Comparison of ENCODE assay signal across 10 cellular contexts in the genomic region with DNA sequence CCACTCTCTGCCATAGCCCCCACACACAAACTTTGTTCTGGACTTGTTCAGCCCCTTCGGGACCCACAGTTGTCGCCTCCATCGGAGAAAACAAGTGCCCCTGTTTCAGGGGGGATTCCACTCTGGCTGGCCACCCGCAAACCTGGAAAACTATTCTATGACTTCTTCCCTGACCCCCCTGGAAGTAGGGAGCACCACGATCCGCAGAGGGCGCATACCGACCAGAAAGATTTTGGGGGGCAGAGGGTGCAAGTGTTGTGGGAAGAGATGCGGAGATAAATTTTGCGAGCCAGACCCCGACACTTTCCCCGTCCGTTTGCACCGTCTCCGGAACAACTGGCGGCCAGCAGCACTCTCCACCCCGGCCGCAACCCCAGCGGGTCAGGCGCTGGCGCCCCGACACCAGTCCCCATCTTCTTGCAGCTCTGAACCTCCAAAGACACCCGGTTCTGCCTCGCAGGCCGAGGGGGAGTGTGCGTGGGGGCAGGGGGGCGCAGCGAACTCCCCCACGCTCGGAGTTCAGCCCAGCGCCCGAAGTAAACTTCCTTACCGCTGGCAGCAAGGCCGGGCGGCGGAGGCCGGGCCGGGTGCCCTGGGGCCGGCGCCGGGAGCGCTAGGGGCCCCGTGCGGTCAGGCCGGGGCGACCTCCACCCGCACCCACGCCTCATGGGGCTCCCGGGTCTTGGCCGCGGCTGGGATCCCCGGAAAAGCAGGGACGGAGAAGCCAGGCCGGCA. TPM values are rescaled to one million over a fixed set of nuclear protein-coding genes. Genes with fewer than 3 reads are reported as not detected.
DNase-seq lines count a peak whose midpoint lies in the region; ATAC-seq and TF ChIP-seq lines count a peak whose summit lies in the region.
"Had no signal": no experiment of that assay in that cellular context is flagged by ENCODE, and none has a peak within 500 bp of the region (broad histone marks: within the 10 kb centered on the region; RNA-seq: fewer than 3 reads in every experiment).

No MANE protein-coding gene starts in this region.

- peak overlapping the region; percentile 31 for H3K27ac Mint-ChIP-seq in activated CD8-positive, alpha-beta memory T cell treated with anti-CD3 and anti-CD28 coated beads, Interleukin-2, amount 10 ng/mL, durations not matched to agents 7 days and 5 days
- H3K27ac Mint-ChIP-seq in mesothelial cell of epicardium, result no peak overlapping the region
- H3K27ac Mint-ChIP-seq: stimulated activated naive CD8-positive, alpha-beta T cell treated with anti-CD3 and anti-CD28 coated beads, Interleukin-15, Interleukin-2, amounts not matched to agents 100 ng/mL and 50 ng/mL, for 24 hours had no signal

- H3K27ac ChIP-seq in transverse colon, result peak overlapping the region; percentile 66 to 77 (median 72)

- H3K4me1 ChIP-seq in transverse colon, result peaks cover 0 to 27% (median 15%) of the 10 kb centered on the region in 4 donors

- ATAC-seq in activated CD8-positive, alpha-beta memory T cell treated with anti-CD3 and anti-CD28 coated beads, Interleukin-2, amount 10 ng/mL, durations not matched to agents 7 days and 5 days, result no peak

- intact Hi-C loops in transverse colon (cut with DNase I; ENCODE audit: low total_unique reads), result loop anchor here (5.0 kb wide), 1 partner anchor 728 kb away; no protein-coding TSS in a partner anchor

- H3K4me1 Mint-ChIP-seq in activated CD8-positive, alpha-beta memory T cell treated with anti-CD3 and anti-CD28 coated beads, Interleukin-2, amount 10 ng/mL, durations not matched to agents 7 days and 5 days, result no peaks in the 10 kb centered on the region
- peaks cover 27% of the 10 kb centered on the region for H3K4me1 Mint-ChIP-seq in mesothelial cell of epicardium

- 22 to 26% methylated on average over 15 to 29 of the region's 54 CpGs for WGBS in transverse colon (ENCODE audit: low coverage in 1 of 2), 2 donors

- no peaks in the 10 kb centered on the region for H3K36me3 ChIP-seq in transverse colon

- H3K4me3 Mint-ChIP-seq in activated CD8-positive, alpha-beta memory T cell treated with anti-CD3 and anti-CD28 coated beads, Interleukin-2, amount 10 ng/mL, durations not matched to agents 7 days and 5 days, result no peak overlapping the region
- H3K4me3 Mint-ChIP-seq in mesothelial cell of epicardium, result peak overlapping the region; percentile 67
- H3K4me3 Mint-ChIP-seq: stimulated activated naive CD8-positive, alpha-beta T cell treated with anti-CD3 and anti-CD28 coated beads, Interleukin-15, Interleukin-2, amounts not matched to agents 100 ng/mL and 50 ng/mL, for 24 hours had no signal

- TF ChIP-seq POLR2A in transverse colon (IDR thresholded peaks at IDR 0.05), result no peak

- no peaks in the 10 kb centered on the region for H3K9me3 ChIP-seq in transverse colon

- H3K9me3 Mint-ChIP-seq in activated CD8-positive, alpha-beta memory T cell treated with anti-CD3 and anti-CD28 coated beads, Interleukin-2, amount 10 ng/mL, durations not matched to agents 7 days and 5 days (ENCODE audit: low read depth), result peaks cover 3% of the 10 kb centered on the region
- H3K9me3 Mint-ChIP-seq in mesothelial cell of epicardium, result no peaks in the 10 kb centered on the region

- peak overlapping the region in 3 of 4 donors; percentile 20 to 45 (median 23) for H3K4me3 ChIP-seq in transverse colon

- no peak for DNase-seq in activated CD8-positive, alpha-beta memory T cell treated with anti-CD3 and anti-CD28 coated beads, Interleukin-2, amount 10 ng/mL, durations not matched to agents 7 days and 5 days
- no peak for DNase-seq in activated CD8-positive, alpha-beta memory T cell treated with anti-CD3 and anti-CD28 coated beads, Interleukin-2, amount 50 U/mL, for 4 hours
- peak; percentile 65 for DNase-seq in ecto neural progenitor cell (ENCODE audit: low spot score)
- DNase-seq in mesothelial cell of epicardium (ENCODE audit: low spot score in 2 of 2, unreplicated experiment in 2 of 2), result no peak
- no peak for DNase-seq in transverse colon
- no peak for DNase-seq in ureter (ENCODE audit: low spot score)
- no peak for DNase-seq in NCI-H510A treated with DMSO at 0.1 percent for 48 hours (lab: John Stamatoyannopoulos, UW)
- no peak for DNase-seq in stimulated activated CD4-positive, alpha-beta T cell treated with anti-CD3 and anti-CD28 coated beads, Interleukin-4, amount 100 ng/mL, for 4 hours
- DNase-seq: effector CD8-positive, alpha-beta T cell had no signal

- peaks cover 95% of the 10 kb centered on the region for H3K27me3 ChIP-seq in transverse colon

- no peak for TF ChIP-seq EP300 in transverse colon (IDR thresholded peaks at IDR 0.05; ENCODE audit: low read depth)

- in situ Hi-C loops in transverse colon (cut with MboI; ENCODE audit: low pct_ligation_motif_present in 1 of 4, low pct_unique_long_range_greater_than_20kb in 1 of 4, low sequenced_read_pairs in 3 of 4), result no loop called here

- peaks cover 11% of the 10 kb centered on the region for H3K36me3 Mint-ChIP-seq in activated CD8-positive, alpha-beta memory T cell treated with anti-CD3 and anti-CD28 coated beads, Interleukin-2, amount 10 ng/mL, durations not matched to agents 7 days and 5 days
- H3K36me3 Mint-ChIP-seq in mesothelial cell of epicardium, result no peaks in the 10 kb centered on the region

- peaks cover 78% of the 10 kb centered on the region for H3K27me3 Mint-ChIP-seq in activated CD8-positive, alpha-beta memory T cell treated with anti-CD3 and anti-CD28 coated beads, Interleukin-2, amount 10 ng/mL, durations not matched to agents 7 days and 5 days
- H3K27me3 Mint-ChIP-seq in mesothelial cell of epicardium (ENCODE audit: low read depth), result peaks cover 89% of the 10 kb centered on the region

- TF ChIP-seq CTCF in mesothelial cell of epicardium (IDR thresholded peaks at IDR 0.05; ENCODE audit: unreplicated experiment) (no peak), transverse colon (IDR thresholded peaks at IDR 0.05) (no peak)

- CTCF ChIA-PET in activated CD8-positive, alpha-beta memory T cell treated with anti-CD3 and anti-CD28 coated beads, Interleukin-2, amount 10 ng/mL, durations not matched to agents 7 days and 5 days (lab: Charles Lee), result no interaction called here

RNA-seq across cellular contexts. Expression of a gene that starts 0.7 kb away (rescaled TPM):
- total RNA-seq in activated CD8-positive, alpha-beta memory T cell treated with anti-CD3 and anti-CD28 coated beads, Interleukin-2, amount 10 ng/mL, durations not matched to agents 7 days and 5 days, result not detected
- total RNA-seq in mesothelial cell of epicardium (0.32 to 1.1 TPM (median 0.33 TPM) in 3 replicates), transverse colon (1 to 10 TPM in 2 of 4 donors, under 1 TPM in 1, not detected in 1; 0.41 to 2.6 (median 1.6) TPM), ureter (4.4 TPM)
